ENCODE assay signal across 2 cellular contexts in the genomic region with DNA sequence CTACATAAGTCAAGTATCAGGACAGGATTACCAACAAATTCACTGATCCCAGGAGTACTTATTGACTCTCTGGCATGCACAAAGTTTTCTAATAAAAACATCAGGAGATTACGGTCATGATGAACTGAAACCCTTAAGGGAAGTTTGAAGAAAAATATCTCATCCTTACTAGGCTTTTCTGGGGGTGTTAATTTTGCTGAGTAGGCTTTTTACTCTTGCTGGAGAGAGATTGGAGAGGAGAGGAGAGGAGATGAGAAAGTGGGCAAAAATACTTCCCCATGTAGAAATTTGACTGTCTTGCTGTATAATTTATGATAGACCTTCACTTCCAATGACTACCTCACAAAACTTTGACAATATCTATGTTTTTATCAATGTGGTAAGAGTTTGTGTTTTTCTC.
TF ChIP-seq lines count a peak whose summit lies in the region.

No MANE protein-coding gene starts in this region.

TF ChIP-seq in HepG2, 621 proteins besides CTCF, POLR2A, EP300 and RAD21:
- TF ChIP-seq PITX1 (CRISPR knock-in tag; IDR thresholded peaks at IDR 0.05) (no peak), MAFK (conservative IDR thresholded peaks at IDR 0.05 in 1 of 2, IDR thresholded peaks at IDR 0.05 in 1 of 2; ENCODE audit: low read length in 2 of 2) (peak; percentile 94 to 97), SOX13 (IDR thresholded peaks at IDR 0.05) (no peak), SOX13 (CRISPR knock-in tag; conservative IDR thresholded peaks at IDR 0.05 in 1 of 2, IDR thresholded peaks at IDR 0.05 in 1 of 2) (no peak), MAFF (IDR thresholded peaks at IDR 0.05; ENCODE audit: low read depth, low read length) (peak; percentile 97)
TF ChIP-seq in HepG2: peak in this region for 2.

TF ChIP-seq in H1, 55 proteins besides CTCF, POLR2A, EP300 and RAD21:
- TF ChIP-seq POU5F1 (IDR thresholded peaks at IDR 0.05; ENCODE audit: low read depth, low read length) (no peak), MAFK (IDR thresholded peaks at IDR 0.05; ENCODE audit: low read depth, low read length) (peak; percentile 87)
